ENCODE assay signal across 1 cellular context in the genomic region with DNA sequence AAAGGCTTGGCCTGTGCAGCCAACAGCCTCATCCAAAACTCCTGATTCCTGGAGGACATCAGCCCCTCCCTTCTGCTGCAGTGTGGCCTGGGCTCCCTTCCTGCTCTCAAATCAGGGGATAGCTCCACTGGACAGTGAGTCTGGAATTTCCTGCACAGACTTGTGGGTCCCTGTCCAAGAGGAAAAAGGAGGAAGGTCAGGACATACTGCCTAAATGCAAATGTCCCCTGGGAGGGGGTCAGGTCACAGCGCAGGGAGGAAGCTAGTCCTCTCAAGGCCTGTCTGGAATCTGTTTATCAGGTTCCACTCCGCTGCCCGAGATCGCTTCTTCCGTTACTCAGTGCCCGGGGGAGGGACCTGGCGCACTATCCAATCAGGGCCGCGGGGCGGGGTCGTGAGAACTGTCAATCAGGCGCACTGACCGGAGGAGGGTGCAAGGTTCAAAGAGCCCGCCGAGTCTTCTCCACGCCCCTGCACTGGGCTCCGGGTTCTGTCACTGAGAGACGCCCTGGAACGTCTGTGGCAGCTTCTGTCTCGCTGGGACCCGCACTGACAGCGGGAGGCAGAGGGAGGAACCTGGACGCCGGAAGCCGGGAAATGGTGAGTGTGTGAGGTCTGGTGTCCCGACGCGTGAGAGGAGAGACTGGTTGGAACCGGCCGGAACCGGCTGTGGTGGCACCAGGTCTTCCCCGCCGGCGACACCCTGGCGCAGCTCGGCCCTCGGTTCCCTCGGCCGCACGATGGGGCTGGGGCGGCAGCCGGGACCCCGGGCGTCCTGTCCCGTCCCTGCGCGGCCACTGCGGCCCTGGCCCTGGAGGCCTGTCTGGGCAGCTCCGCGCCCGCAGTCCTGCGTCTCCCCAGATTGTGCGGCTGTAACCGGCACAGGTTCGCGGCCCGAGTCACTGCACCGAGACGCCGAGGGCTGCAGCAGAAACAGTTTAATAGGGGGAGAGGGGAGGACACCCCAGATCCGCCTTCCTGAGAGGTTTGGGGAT.
TF ChIP-seq lines count a peak whose summit lies in the region.

A gene (plus strand): TSS at position 404 of the 995 bp plus-strand sequence. CDS start 194 bp downstream, at position 598.

TF ChIP-seq in K562, 482 proteins besides CTCF, POLR2A, EP300 and RAD21 (continued from another document and continues in another):
- TF ChIP-seq, protein P1, sequence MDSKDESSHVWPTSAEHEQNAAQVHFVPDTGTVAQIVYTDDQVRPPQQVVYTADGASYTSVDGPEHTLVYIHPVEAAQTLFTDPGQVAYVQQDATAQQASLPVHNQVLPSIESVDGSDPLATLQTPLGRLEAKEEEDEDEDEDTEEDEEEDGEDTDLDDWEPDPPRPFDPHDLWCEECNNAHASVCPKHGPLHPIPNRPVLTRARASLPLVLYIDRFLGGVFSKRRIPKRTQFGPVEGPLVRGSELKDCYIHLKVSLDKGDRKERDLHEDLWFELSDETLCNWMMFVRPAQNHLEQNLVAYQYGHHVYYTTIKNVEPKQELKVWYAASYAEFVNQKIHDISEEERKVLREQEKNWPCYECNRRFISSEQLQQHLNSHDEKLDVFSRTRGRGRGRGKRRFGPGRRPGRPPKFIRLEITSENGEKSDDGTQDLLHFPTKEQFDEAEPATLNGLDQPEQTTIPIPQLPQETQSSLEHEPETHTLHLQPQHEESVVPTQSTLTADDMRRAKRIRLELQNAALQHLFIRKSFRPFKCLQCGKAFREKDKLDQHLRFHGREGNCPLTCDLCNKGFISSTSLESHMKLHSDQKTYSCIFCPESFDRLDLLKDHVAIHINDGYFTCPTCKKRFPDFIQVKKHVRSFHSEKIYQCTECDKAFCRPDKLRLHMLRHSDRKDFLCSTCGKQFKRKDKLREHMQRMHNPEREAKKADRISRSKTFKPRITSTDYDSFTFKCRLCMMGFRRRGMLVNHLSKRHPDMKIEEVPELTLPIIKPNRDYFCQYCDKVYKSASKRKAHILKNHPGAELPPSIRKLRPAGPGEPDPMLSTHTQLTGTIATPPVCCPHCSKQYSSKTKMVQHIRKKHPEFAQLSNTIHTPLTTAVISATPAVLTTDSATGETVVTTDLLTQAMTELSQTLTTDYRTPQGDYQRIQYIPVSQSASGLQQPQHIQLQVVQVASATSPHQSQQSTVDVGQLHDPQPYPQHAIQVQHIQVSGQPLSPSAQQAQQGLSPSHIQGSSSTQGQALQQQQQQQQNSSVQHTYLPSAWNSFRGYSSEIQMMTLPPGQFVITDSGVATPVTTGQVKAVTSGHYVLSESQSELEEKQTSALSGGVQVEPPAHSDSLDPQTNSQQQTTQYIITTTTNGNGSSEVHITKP (IDR thresholded peaks at IDR 0.05; ENCODE audit: partially characterized antibody) = no peak
- TF ChIP-seq, protein P2, sequence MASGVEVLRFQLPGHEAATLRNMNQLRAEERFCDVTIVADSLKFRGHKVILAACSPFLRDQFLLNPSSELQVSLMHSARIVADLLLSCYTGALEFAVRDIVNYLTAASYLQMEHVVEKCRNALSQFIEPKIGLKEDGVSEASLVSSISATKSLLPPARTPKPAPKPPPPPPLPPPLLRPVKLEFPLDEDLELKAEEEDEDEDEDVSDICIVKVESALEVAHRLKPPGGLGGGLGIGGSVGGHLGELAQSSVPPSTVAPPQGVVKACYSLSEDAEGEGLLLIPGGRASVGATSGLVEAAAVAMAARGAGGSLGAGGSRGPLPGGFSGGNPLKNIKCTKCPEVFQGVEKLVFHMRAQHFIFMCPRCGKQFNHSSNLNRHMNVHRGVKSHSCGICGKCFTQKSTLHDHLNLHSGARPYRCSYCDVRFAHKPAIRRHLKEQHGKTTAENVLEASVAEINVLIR (CRISPR knock-in tag; IDR thresholded peaks at IDR 0.05) = no peak
- TF ChIP-seq MEF2D (tag; conservative IDR thresholded peaks at IDR 0.05; ENCODE audit: low read depth) (no peak), RBM39 (optimal IDR thresholded peaks at IDR 0.05; ENCODE audit: low read depth, low read length) (no peak), RUNX1 (IDR thresholded peaks at IDR 0.05; ENCODE audit: low read depth) (0 out of 2 replicates have a peak, but pooled peaks have one; percentile 23), THRAP3 (IDR thresholded peaks at IDR 0.05; ENCODE audit: borderline replicate concordance) (no peak), KLF1 (tag; IDR thresholded peaks at IDR 0.05) (no peak), FOXP1 (CRISPR knock-in tag; IDR thresholded peaks at IDR 0.05) (peak; percentile 57; the same call in 1 of the 2 replicates), TAF1 (IDR thresholded peaks at IDR 0.05; ENCODE audit: control insufficient read depth, extremely low read depth, insufficient read depth, low read length, severe bottlenecking) (peak; percentile 59), SAFB2 (IDR thresholded peaks at IDR 0.05; ENCODE audit: borderline replicate concordance, low read depth, low read length, severe bottlenecking) (no peak), LCOR (CRISPR knock-in tag; IDR thresholded peaks at IDR 0.05) (peak; percentile 82), SNRNP70 (optimal IDR thresholded peaks at IDR 0.05; ENCODE audit: low read depth, low read length) (no peak), RBM15 (IDR thresholded peaks at IDR 0.05; ENCODE audit: insufficient read depth, low read length) (no peak), MCM7 (IDR thresholded peaks at IDR 0.05) (no peak)
- TF ChIP-seq, protein P3, sequence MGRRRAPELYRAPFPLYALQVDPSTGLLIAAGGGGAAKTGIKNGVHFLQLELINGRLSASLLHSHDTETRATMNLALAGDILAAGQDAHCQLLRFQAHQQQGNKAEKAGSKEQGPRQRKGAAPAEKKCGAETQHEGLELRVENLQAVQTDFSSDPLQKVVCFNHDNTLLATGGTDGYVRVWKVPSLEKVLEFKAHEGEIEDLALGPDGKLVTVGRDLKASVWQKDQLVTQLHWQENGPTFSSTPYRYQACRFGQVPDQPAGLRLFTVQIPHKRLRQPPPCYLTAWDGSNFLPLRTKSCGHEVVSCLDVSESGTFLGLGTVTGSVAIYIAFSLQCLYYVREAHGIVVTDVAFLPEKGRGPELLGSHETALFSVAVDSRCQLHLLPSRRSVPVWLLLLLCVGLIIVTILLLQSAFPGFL (CRISPR knock-in tag; IDR thresholded peaks at IDR 0.05) = no peak
- TF ChIP-seq, protein P4, sequence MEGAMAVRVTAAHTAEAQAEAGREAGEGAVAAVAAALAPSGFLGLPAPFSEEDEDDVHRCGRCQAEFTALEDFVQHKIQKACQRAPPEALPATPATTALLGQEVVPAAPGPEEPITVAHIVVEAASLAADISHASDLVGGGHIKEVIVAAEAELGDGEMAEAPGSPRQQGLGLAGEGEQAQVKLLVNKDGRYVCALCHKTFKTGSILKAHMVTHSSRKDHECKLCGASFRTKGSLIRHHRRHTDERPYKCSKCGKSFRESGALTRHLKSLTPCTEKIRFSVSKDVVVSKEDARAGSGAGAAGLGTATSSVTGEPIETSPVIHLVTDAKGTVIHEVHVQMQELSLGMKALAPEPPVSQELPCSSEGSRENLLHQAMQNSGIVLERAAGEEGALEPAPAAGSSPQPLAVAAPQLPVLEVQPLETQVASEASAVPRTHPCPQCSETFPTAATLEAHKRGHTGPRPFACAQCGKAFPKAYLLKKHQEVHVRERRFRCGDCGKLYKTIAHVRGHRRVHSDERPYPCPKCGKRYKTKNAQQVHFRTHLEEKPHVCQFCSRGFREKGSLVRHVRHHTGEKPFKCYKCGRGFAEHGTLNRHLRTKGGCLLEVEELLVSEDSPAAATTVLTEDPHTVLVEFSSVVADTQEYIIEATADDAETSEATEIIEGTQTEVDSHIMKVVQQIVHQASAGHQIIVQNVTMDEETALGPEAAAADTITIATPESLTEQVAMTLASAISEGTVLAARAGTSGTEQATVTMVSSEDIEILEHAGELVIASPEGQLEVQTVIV (CRISPR knock-in tag; IDR thresholded peaks at IDR 0.05; ENCODE audit: borderline replicate concordance) = no peak
- TF ChIP-seq, protein P5, sequence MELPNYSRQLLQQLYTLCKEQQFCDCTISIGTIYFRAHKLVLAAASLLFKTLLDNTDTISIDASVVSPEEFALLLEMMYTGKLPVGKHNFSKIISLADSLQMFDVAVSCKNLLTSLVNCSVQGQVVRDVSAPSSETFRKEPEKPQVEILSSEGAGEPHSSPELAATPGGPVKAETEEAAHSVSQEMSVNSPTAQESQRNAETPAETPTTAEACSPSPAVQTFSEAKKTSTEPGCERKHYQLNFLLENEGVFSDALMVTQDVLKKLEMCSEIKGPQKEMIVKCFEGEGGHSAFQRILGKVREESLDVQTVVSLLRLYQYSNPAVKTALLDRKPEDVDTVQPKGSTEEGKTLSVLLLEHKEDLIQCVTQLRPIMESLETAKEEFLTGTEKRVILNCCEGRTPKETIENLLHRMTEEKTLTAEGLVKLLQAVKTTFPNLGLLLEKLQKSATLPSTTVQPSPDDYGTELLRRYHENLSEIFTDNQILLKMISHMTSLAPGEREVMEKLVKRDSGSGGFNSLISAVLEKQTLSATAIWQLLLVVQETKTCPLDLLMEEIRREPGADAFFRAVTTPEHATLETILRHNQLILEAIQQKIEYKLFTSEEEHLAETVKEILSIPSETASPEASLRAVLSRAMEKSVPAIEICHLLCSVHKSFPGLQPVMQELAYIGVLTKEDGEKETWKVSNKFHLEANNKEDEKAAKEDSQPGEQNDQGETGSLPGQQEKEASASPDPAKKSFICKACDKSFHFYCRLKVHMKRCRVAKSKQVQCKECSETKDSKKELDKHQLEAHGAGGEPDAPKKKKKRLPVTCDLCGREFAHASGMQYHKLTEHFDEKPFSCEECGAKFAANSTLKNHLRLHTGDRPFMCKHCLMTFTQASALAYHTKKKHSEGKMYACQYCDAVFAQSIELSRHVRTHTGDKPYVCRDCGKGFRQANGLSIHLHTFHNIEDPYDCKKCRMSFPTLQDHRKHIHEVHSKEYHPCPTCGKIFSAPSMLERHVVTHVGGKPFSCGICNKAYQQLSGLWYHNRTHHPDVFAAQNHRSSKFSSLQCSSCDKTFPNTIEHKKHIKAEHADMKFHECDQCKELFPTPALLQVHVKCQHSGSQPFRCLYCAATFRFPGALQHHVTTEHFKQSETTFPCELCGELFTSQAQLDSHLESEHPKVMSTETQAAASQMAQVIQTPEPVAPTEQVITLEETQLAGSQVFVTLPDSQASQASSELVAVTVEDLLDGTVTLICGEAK (IDR thresholded peaks at IDR 0.05) = peak; percentile 76
- TF ChIP-seq, protein P5 (CRISPR knock-in tag; IDR thresholded peaks at IDR 0.05) = no peak
- TF ChIP-seq, protein P6, sequence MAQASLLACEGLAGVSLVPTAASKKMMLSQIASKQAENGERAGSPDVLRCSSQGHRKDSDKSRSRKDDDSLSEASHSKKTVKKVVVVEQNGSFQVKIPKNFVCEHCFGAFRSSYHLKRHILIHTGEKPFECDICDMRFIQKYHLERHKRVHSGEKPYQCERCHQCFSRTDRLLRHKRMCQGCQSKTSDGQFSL (CRISPR knock-in tag; IDR thresholded peaks at IDR 0.05) = no peak
- TF ChIP-seq, protein P6 (tag; IDR thresholded peaks at IDR 0.05) = no peak
- TF ChIP-seq, protein P7, sequence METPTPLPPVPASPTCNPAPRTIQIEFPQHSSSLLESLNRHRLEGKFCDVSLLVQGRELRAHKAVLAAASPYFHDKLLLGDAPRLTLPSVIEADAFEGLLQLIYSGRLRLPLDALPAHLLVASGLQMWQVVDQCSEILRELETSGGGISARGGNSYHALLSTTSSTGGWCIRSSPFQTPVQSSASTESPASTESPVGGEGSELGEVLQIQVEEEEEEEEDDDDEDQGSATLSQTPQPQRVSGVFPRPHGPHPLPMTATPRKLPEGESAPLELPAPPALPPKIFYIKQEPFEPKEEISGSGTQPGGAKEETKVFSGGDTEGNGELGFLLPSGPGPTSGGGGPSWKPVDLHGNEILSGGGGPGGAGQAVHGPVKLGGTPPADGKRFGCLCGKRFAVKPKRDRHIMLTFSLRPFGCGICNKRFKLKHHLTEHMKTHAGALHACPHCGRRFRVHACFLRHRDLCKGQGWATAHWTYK (CRISPR knock-in tag; IDR thresholded peaks at IDR 0.05) = no peak
- TF ChIP-seq, protein P8, sequence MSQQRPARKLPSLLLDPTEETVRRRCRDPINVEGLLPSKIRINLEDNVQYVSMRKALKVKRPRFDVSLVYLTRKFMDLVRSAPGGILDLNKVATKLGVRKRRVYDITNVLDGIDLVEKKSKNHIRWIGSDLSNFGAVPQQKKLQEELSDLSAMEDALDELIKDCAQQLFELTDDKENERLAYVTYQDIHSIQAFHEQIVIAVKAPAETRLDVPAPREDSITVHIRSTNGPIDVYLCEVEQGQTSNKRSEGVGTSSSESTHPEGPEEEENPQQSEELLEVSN (IDR thresholded peaks at IDR 0.05; ENCODE audit: borderline replicate concordance in 1 of 2, extremely low read depth in 1 of 2, insufficient read depth in 1 of 2, insufficient read length in 1 of 2, low read depth in 1 of 2, low read length in 1 of 2, poor library complexity in 1 of 2, severe bottlenecking in 1 of 2) = peak; percentile 82 to 86
